32 cellular contexts compared by ENCODE assay signal in genomic region chr2:168753765-168754334, GRCh38. TPM values are rescaled to one million over a fixed set of nuclear protein-coding genes. Genes with fewer than 3 reads are reported as not detected.
"Had no signal": no experiment of that assay in that cellular context is flagged by ENCODE, and none has a peak within 500 bp of the region (broad histone marks: within the 10 kb centered on the region; RNA-seq: fewer than 3 reads in every experiment).

No MANE protein-coding gene starts in this region.

- H3K27ac ChIP-seq: neutrophil, prostate gland, skin epidermis, stomach, suprapubic skin, tibial artery had no signal

- DNase-seq: activated CD4-positive, alpha-beta T cell treated with anti-CD3 and anti-CD28 coated beads for 1 hour; activated CD4-positive, alpha-beta T cell treated with anti-CD3 and anti-CD28 coated beads, Interleukin-2, amount 50 U/mL, for 1 hour; activated CD8-positive, alpha-beta T cell treated with anti-CD3 and anti-CD28 coated beads for 36 hours; activated T-cell treated with anti-CD3 and anti-CD28 coated beads, Interleukin-2, amount 50 U/mL, for 48 hours; anterior cingulate cortex; endodermal cell; foreskin fibroblast; head of caudate nucleus; hippocampal formation; left cardiac atrium; naive B cell; retina; stimulated activated CD4-positive, alpha-beta T cell treated with anti-CD3 and anti-CD28 coated beads, Interleukin-4, amount 100 ng/mL, for 24 hours; stomach; T-helper 9 cell; tibial artery had no signal

- ATAC-seq: activated CD8-positive, alpha-beta T cell treated with anti-CD3 and anti-CD28 coated beads for 36 hours; esophagus mucosa; left cardiac atrium; sciatic nerve; stimulated activated effector memory CD8-positive, alpha-beta T cell treated with anti-CD3 and anti-CD28 coated beads, Interleukin-12 subunit alpha, Interleukin-12 subunit beta, amount 100 ng/mL, for 72 hours; WTC11 had no signal

- H3K27me3 Mint-ChIP-seq: activated CD8-positive, alpha-beta T cell treated with anti-CD3 and anti-CD28 coated beads for 36 hours; activated naive CD8-positive, alpha-beta T cell; central memory CD8-positive, alpha-beta T cell; dendritic cell treated with granulocyte-macrophage colony-stimulating factor and Interleukin-4, amounts not matched to agents 40 ng/mL and 50 ng/mL, for 4 days; naive B cell had no signal

- H3K4me3 Mint-ChIP-seq: activated CD8-positive, alpha-beta T cell treated with anti-CD3 and anti-CD28 coated beads for 36 hours; activated naive CD8-positive, alpha-beta T cell; central memory CD8-positive, alpha-beta T cell; dendritic cell treated with granulocyte-macrophage colony-stimulating factor and Interleukin-4, amounts not matched to agents 40 ng/mL and 50 ng/mL, for 4 days; endodermal cell; mesothelial cell of epicardium; naive B cell; stimulated activated effector memory CD8-positive, alpha-beta T cell treated with anti-CD3 and anti-CD28 coated beads, Interleukin-12 subunit alpha, Interleukin-12 subunit beta, amount 100 ng/mL, for 72 hours; WTC11 had no signal

- H3K27ac Mint-ChIP-seq: activated CD8-positive, alpha-beta T cell treated with anti-CD3 and anti-CD28 coated beads for 36 hours; activated naive CD8-positive, alpha-beta T cell; activated T-helper 2 cell treated with anti-CD3 and anti-CD28 coated beads, Interferon-gamma antibody, Interleukin-2, Interleukin-4, amounts not matched to agents 10 μg/mL and 5 μg/mL and 100 μg/mL, durations not matched to agents 14 hours and 24 hours and 36 hours; dendritic cell treated with granulocyte-macrophage colony-stimulating factor and Interleukin-4, amounts not matched to agents 40 ng/mL and 50 ng/mL, for 4 days; endodermal cell; mesothelial cell of epicardium; stimulated activated effector memory CD8-positive, alpha-beta T cell treated with anti-CD3 and anti-CD28 coated beads, Interleukin-12 subunit alpha, Interleukin-12 subunit beta, amount 100 ng/mL, for 72 hours had no signal

- H3K4me1 ChIP-seq: prostate gland, suprapubic skin, tibial artery had no signal

- H3K36me3 Mint-ChIP-seq: stimulated activated effector memory CD8-positive, alpha-beta T cell treated with anti-CD3 and anti-CD28 coated beads, Interleukin-12 subunit alpha, Interleukin-12 subunit beta, amount 100 ng/mL, for 72 hours; WTC11 had no signal

- H3K27me3 ChIP-seq: neutrophil, stomach, suprapubic skin, tibial artery had no signal

- H3K9me3 Mint-ChIP-seq: activated CD8-positive, alpha-beta T cell treated with anti-CD3 and anti-CD28 coated beads for 36 hours; activated T-helper 2 cell treated with anti-CD3 and anti-CD28 coated beads, Interferon-gamma antibody, Interleukin-2, Interleukin-4, amounts not matched to agents 10 μg/mL and 5 μg/mL and 100 μg/mL, durations not matched to agents 14 hours and 24 hours and 36 hours; central memory CD8-positive, alpha-beta T cell; dendritic cell treated with granulocyte-macrophage colony-stimulating factor and Interleukin-4, amounts not matched to agents 40 ng/mL and 50 ng/mL, for 4 days; endodermal cell; mesothelial cell of epicardium; naive B cell; stimulated activated effector memory CD8-positive, alpha-beta T cell treated with anti-CD3 and anti-CD28 coated beads, Interleukin-12 subunit alpha, Interleukin-12 subunit beta, amount 100 ng/mL, for 72 hours; WTC11 had no signal

- H3K36me3 ChIP-seq: prostate gland had no signal

- H3K9me3 ChIP-seq: neutrophil, prostate gland, stomach, suprapubic skin, tibial artery had no signal

- H3K4me3 ChIP-seq: prostate gland, skin epidermis, stomach, suprapubic skin, tibial artery had no signal

RNA-seq across cellular contexts. Expression of gene NOSTRIN, which starts 48.6 kb away (rescaled TPM):
- total RNA-seq: activated CD8-positive, alpha-beta T cell treated with anti-CD3 and anti-CD28 coated beads for 36 hours; activated T-helper 2 cell treated with anti-CD3 and anti-CD28 coated beads, Interferon-gamma antibody, Interleukin-2, Interleukin-4, amounts not matched to agents 10 μg/mL and 5 μg/mL and 100 μg/mL, durations not matched to agents 14 hours and 24 hours and 36 hours; osteocyte; T-helper 1 cell treated with Interleukin-12 subunit alpha and Interleukin-12 subunit beta and Interleukin-4 antibody, amounts not matched to agents 30 ng/mL and 1 ng/mL, for 36 hours had no signal
- polyA plus RNA-seq: keratinocyte had no signal
